In the genomic region with DNA sequence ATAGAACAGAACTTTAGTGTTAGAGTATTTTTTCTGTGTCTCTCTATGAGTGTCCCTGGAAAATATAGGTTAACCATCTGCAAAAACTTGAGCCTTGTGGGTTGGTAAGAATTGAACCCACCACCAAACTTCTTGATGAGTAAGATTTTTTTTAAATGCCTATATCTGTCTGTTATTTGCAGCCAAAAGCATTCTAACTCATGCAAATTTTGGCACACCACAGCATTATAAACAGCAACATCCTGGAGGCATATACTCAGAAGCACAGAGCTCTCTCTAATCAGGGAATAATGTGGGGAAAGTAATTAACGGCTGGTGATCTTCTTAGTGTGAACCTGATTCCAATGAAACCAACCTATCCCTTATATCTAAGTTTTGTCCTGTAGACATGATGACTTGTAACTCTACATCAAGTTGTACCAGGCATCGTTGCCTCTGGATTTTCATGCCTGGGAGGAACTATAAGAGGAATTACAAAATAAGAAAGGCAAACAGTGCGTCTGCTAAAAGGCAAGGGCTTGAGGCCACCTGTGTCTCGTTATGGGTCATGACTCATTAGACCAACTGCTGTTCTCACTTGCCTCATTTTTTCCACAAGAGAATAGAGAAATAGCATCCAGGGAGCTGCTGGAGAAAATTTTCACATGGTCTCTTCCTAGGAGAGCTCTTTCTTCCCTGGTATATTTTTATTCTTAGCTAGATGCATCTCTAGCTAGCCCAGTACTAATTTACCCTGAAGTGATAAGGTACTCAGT, we compare ENCODE assay signal across 9 cellular contexts.
DNase-seq lines count a peak whose midpoint lies in the region; ATAC-seq and TF ChIP-seq lines count a peak whose summit lies in the region.
"Had no signal": no experiment of that assay in that cellular context is flagged by ENCODE, and none has a peak within 500 bp of the region (broad histone marks: within the 10 kb centered on the region; RNA-seq: fewer than 3 reads in every experiment).

No MANE protein-coding gene starts in this region.

- peaks cover 2% of the 10 kb centered on the region for H3K9me3 Mint-ChIP-seq in Calu3 (ENCODE audit: low read depth, unreplicated experiment)
- H3K9me3 Mint-ChIP-seq: activated naive CD4-positive, alpha-beta T cell treated with anti-CD3 and anti-CD28 coated beads for 36 hours had no signal

- H3K4me3 Mint-ChIP-seq in Calu3 (ENCODE audit: low read depth, unreplicated experiment): no peak overlapping the region
- H3K4me3 Mint-ChIP-seq: activated naive CD4-positive, alpha-beta T cell treated with anti-CD3 and anti-CD28 coated beads for 36 hours had no signal

- no peaks in the 10 kb centered on the region for H3K4me1 Mint-ChIP-seq in Calu3 (ENCODE audit: low read depth, unreplicated experiment)

- no peaks in the 10 kb centered on the region for H3K79me2 ChIP-seq in OCI-LY7 (ENCODE audit: insufficient read depth, low read depth, low read length)

- no peak for TF ChIP-seq POLR2A in sigmoid colon (IDR thresholded peaks at IDR 0.05)

- no peaks in the 10 kb centered on the region for H3K27me3 Mint-ChIP-seq in Calu3 (ENCODE audit: unreplicated experiment)

- H3K4me1 ChIP-seq in OCI-LY7 (ENCODE audit: insufficient read depth, low read length, poor library complexity, severe bottlenecking) (no peaks in the 10 kb centered on the region), sigmoid colon (peaks cover 0 to 7% (median 2%) of the 10 kb centered on the region in 4 donors)

- CTCF ChIA-PET in OCI-LY7 (lab: Charles Lee; ENCODE audit: unreplicated experiment) (no interaction called here), Calu3 (lab: Charles Lee) (no interaction called here)

- no peaks in the 10 kb centered on the region for H3K36me3 ChIP-seq in OCI-LY7 (ENCODE audit: insufficient read depth, low read length)
- H3K36me3 ChIP-seq in sigmoid colon: no peaks in the 10 kb centered on the region

- H4K20me1 ChIP-seq in OCI-LY7 (ENCODE audit: insufficient read depth, low read length): no peaks in the 10 kb centered on the region

- H3K27ac ChIP-seq in OCI-LY7 (ENCODE audit: low read depth, low read length, poor library complexity, severe bottlenecking) (no peak overlapping the region), sigmoid colon (peak overlapping the region; percentile 20 to 56 (median 53))

- H3K9me2 ChIP-seq in OCI-LY7 (ENCODE audit: insufficient read depth, low read length): no peaks in the 10 kb centered on the region

- H3K4me3 ChIP-seq in OCI-LY7 (ENCODE audit: low read depth, low read length, poor library complexity, severe bottlenecking): no peak overlapping the region
- H3K4me3 ChIP-seq in foreskin fibroblast (ENCODE audit: low read depth in 1 of 2, low read length in 2 of 2): no peak overlapping the region
- H3K4me3 ChIP-seq in sigmoid colon: no peak overlapping the region

- no peaks in the 10 kb centered on the region for H3K36me3 Mint-ChIP-seq in Calu3 (ENCODE audit: insufficient read depth, unreplicated experiment)

- POLR2A ChIA-PET in OCI-LY7 (lab: Charles Lee): interaction anchor here (1.0 kb wide), 1 partner anchor 1085 kb away, joined by 3 read pairs; no protein-coding TSS in a partner anchor

- intact Hi-C loops in OCI-LY7 (cut with micrococcal nuclease; ENCODE audit: unreplicated experiment) (no loop called here), sigmoid colon (cut with DNase I) (no loop called here), Calu3 (cut with micrococcal nuclease; ENCODE audit: unreplicated experiment) (no loop called here)

- H3K27me3 ChIP-seq in sigmoid colon: no peaks in the 10 kb centered on the region

- no peaks in the 10 kb centered on the region for H3K9me3 ChIP-seq in OCI-LY7 (ENCODE audit: low read length)
- peaks cover 0 to 7% (median under 1%) of the 10 kb centered on the region in 4 donors for H3K9me3 ChIP-seq in sigmoid colon

- H3K4me2 ChIP-seq in OCI-LY7 (ENCODE audit: low read length): no peak overlapping the region

- no peak for ATAC-seq in HG03565 (IDR thresholded peaks at IDR 0.05; ENCODE audit: unreplicated experiment)

- DNase-seq in HCEC 1CT (peak; percentile 84), OCI-LY7 (ENCODE audit: low spot score) (peak; percentile 6), foreskin fibroblast (peak; percentile 92 to 95), sigmoid colon (peak; percentile 85), NCI-H2029 (lab: John Stamatoyannopoulos, UW) (no peak), Calu3 (no peak)
- DNase-seq in activated CD4-positive, CD25-positive, alpha-beta regulatory T cell (lab: John Stamatoyannopoulos, UW): no peak
- DNase-seq: activated naive CD4-positive, alpha-beta T cell treated with anti-CD3 and anti-CD28 coated beads for 36 hours had no signal

- WGBS in sigmoid colon, 2 donors: 57 to 72% methylated on average over 4 of the region's 4 CpGs

- no peak for TF ChIP-seq CTCF in OCI-LY7 (conservative IDR thresholded peaks at IDR 0.05; ENCODE audit: low read length)
- TF ChIP-seq CTCF in foreskin fibroblast (IDR thresholded peaks at IDR 0.05; ENCODE audit: low read depth, low read length): no peak
- no peak for TF ChIP-seq CTCF in sigmoid colon (IDR thresholded peaks at IDR 0.05)
- TF ChIP-seq CTCF in Calu3 (IDR thresholded peaks at IDR 0.05; ENCODE audit: unreplicated experiment): no peak

- TF ChIP-seq EP300 in sigmoid colon (IDR thresholded peaks at IDR 0.05): no peak

- no peak overlapping the region for H2AFZ ChIP-seq in OCI-LY7 (ENCODE audit: low read length)

- no peak overlapping the region for H3K27ac Mint-ChIP-seq in Calu3 (ENCODE audit: unreplicated experiment)
- H3K27ac Mint-ChIP-seq: activated naive CD4-positive, alpha-beta T cell treated with anti-CD3 and anti-CD28 coated beads for 36 hours had no signal

- BruUV-seq in OCI-LY7 (replicated peaks; lab: Mats Ljungman, UMichigan) (no TSS peak), Calu3 (replicated peaks; lab: Mats Ljungman, UMichigan) (no TSS peak)

Comparison
In these comparisons a context has a peak if more than half of its experiments do, and no peak if none do; other contexts are left out.
1. DNase-seq: peak in HCEC 1CT (single experiment), OCI-LY7 (single experiment), foreskin fibroblast (2 of 2) and sigmoid colon (single experiment); none in NCI-H2029 (single experiment), activated CD4-positive, CD25-positive, alpha-beta regulatory T cell (0 of 4) and Calu3 (single experiment).